In genomic region chr9:89317282-89317681, GRCh38 we compare ENCODE assay signal across 9 cellular contexts. TPM values are rescaled to one million over a fixed set of nuclear protein-coding genes. Genes with fewer than 3 reads are reported as not detected.
DNase-seq lines count a peak whose midpoint lies in the region; ATAC-seq, FAIRE-seq and TF ChIP-seq lines count a peak whose summit lies in the region.
"Had no signal": no experiment of that assay in that cellular context is flagged by ENCODE, and none has a peak within 500 bp of the region (broad histone marks: within the 10 kb centered on the region; RNA-seq: fewer than 3 reads in every experiment).

No MANE protein-coding gene starts in this region.

- H3K9me3 Mint-ChIP-seq in neural crest cell, result no peaks in the 10 kb centered on the region

- no peak for TF ChIP-seq EP300 in K562 (IDR thresholded peaks at IDR 0.05; ENCODE audit: low read length)

- H4K20me1 ChIP-seq in K562 (replicated peaks; ENCODE audit: control insufficient read depth, insufficient read depth, low read length), result peaks cover 27% of the 10 kb centered on the region

- FAIRE-seq in K562 (lab: Jason Lieb, UNC), result no peak

- peak overlapping the region; percentile 92 for H3K27ac ChIP-seq in KOPT-K1 (ENCODE audit: low read depth, low read length, poor library complexity, severe bottlenecking)
- H3K27ac ChIP-seq in K562 (ENCODE audit: extremely low read depth, low read depth, low read length), result peak overlapping the region; percentile 96

- peaks cover 25% of the 10 kb centered on the region for H3K36me3 Mint-ChIP-seq in neural crest cell (ENCODE audit: low read depth)

- peaks cover 73% of the 10 kb centered on the region for H3K4me1 Mint-ChIP-seq in neural crest cell

- DNase-seq in ELR (ENCODE audit: low read depth), result peak; percentile 24
- no peak for DNase-seq in K562 (ENCODE audit: extremely low read depth in 1 of 4, low spot score in 3 of 4)
- DNase-seq in neural crest cell (ENCODE audit: low read depth, low spot score), result no peak
- DNase-seq in NCI-H1417 treated with DMSO at 0.1 percent for 48 hours (lab: John Stamatoyannopoulos, UW), result no peak
- no peak for DNase-seq in ACHN
- no peak for DNase-seq in GM19238 (ENCODE audit: insufficient read length, low spot score)
- DNase-seq: central memory CD4-positive, alpha-beta T cell had no signal

- no peak for TF ChIP-seq RAD21 in K562 (CRISPR knock-in tag; conservative IDR thresholded peaks at IDR 0.05 in 1 of 2, IDR thresholded peaks at IDR 0.05 in 1 of 2)

- H3K27me3 ChIP-seq in K562 (ENCODE audit: control insufficient read depth in 2 of 2, insufficient read depth in 2 of 2, low read length in 2 of 2), result no peaks in the 10 kb centered on the region

- no peak for TF ChIP-seq CTCF in K562 (IDR thresholded peaks at IDR 0.05 in 2 of 3, conservative IDR thresholded peaks at IDR 0.05 in 1 of 3; ENCODE audit: insufficient read depth in 2 of 3, low read depth in 1 of 3, low read length in 3 of 3)
- no peak for TF ChIP-seq CTCF in neural crest cell (conservative IDR thresholded peaks at IDR 0.05)

- POLR2A ChIA-PET in K562 (lab: Yijun Ruan, JAX), result no interaction called here

- H3K36me3 ChIP-seq in KOPT-K1 (ENCODE audit: insufficient read depth, low read length) (peaks cover 79% of the 10 kb centered on the region), K562 (ENCODE audit: control insufficient read depth, insufficient read depth, low read length) (peaks cover 69% of the 10 kb centered on the region)

- H3K27me3 Mint-ChIP-seq in neural crest cell (ENCODE audit: low read depth), result peaks cover 6% of the 10 kb centered on the region

- peaks cover 3 to 8% of the 10 kb centered on the region in 2 experiments; a peak in 3 of 5 replicates for H3K4me1 ChIP-seq in K562 (replicated peaks in 1 of 2; ENCODE audit: control insufficient read depth in 2 of 2, insufficient read depth in 2 of 2, low read length in 2 of 2)

- H3K4me3 ChIP-seq in K562, result no peak overlapping the region

- peak overlapping the region; percentile 90 for H3K4me3 Mint-ChIP-seq in neural crest cell

- ATAC-seq in K562, result no peak
- no peak for ATAC-seq in GM21381 (IDR thresholded peaks at IDR 0.05; ENCODE audit: unreplicated experiment)

- in situ Hi-C loops in K562 (cut with MboI) (no loop called here), ACHN (cut with HindIII; ENCODE audit: low pct_ligation_motif_present, low pct_unique_long_range_greater_than_20kb, low sequenced_read_pairs) (no loop called here)

- BruUV-seq in K562 (replicated peaks; lab: Mats Ljungman, UMichigan), result no TSS peak

- peak overlapping the region in 1 of 2 experiments; percentile 96; a peak in 2 of 4 replicates for H3K9ac ChIP-seq in K562 (ENCODE audit: insufficient read depth in 1 of 2, low read depth in 2 of 2, low read length in 2 of 2)

- peak overlapping the region; percentile 23; the same call in 1 of the 2 replicates for H3K4me2 ChIP-seq in K562 (ENCODE audit: insufficient read depth, low read length)

- H3K27ac Mint-ChIP-seq in neural crest cell (ENCODE audit: unreplicated experiment), result peak overlapping the region; percentile 98

- intact Hi-C loops in K562 (cut with micrococcal nuclease), result no loop called here

- TF ChIP-seq POLR2A in K562 (conservative IDR thresholded peaks at IDR 0.05), result peak; percentile 24

- H3K9me1 ChIP-seq in K562 (ENCODE audit: control insufficient read depth, insufficient read depth, low read length), result peaks cover 4% of the 10 kb centered on the region

- CTCF ChIA-PET in K562 (lab: Yijun Ruan, JAX; ENCODE audit: low intra/inter-chr PET ratio), result no interaction called here

- H3K79me2 ChIP-seq in K562 (ENCODE audit: control insufficient read depth, insufficient read depth, low read length), result peaks cover 86% of the 10 kb centered on the region

- no peak overlapping the region for H2AFZ ChIP-seq in K562 (ENCODE audit: low read depth, low read length)

- H3K9me3 ChIP-seq in KOPT-K1 (ENCODE audit: insufficient read depth, low read length, poor library complexity, severe bottlenecking) (no peaks in the 10 kb centered on the region), K562 (replicated peaks; ENCODE audit: control insufficient read depth, insufficient read depth, low read depth, low read length) (no peaks in the 10 kb centered on the region)

- WGBS in K562 (ENCODE audit: insufficient coverage, low coverage, missing lambda C conversion rate), result 66% methylated on average over 4 of the region's 4 CpGs

TF ChIP-seq in K562, 482 proteins besides CTCF, POLR2A, EP300 and RAD21 (continues in another document):
- TF ChIP-seq SLC30A9 (CRISPR knock-in tag; IDR thresholded peaks at IDR 0.05) (no peak), ZNF589 (CRISPR knock-in tag; IDR thresholded peaks at IDR 0.05; ENCODE audit: low read depth) (no peak), HNRNPUL1 (IDR thresholded peaks at IDR 0.05; ENCODE audit: low read length) (no peak), SUPT5H (IDR thresholded peaks at IDR 0.05) (peak; percentile 30), ZBTB26 (CRISPR knock-in tag; IDR thresholded peaks at IDR 0.05) (no peak), CBX5 (IDR thresholded peaks at IDR 0.05; ENCODE audit: borderline replicate concordance, low read depth) (no peak), POLR2AphosphoS5 (IDR thresholded peaks at IDR 0.05; ENCODE audit: control insufficient read depth, insufficient read depth, low read depth, low read length) (peak; percentile 19; the same call in 1 of the 2 replicates), PML (IDR thresholded peaks at IDR 0.05; ENCODE audit: low read length) (0 out of 2 replicates have a peak, but pooled peaks have one; percentile 6), ESRRA (IDR thresholded peaks at IDR 0.05; ENCODE audit: borderline replicate concordance, low read depth) (no peak), CHD1 (IDR thresholded peaks at IDR 0.05; ENCODE audit: low read length) (no peak), RUNX1 (IDR thresholded peaks at IDR 0.05; ENCODE audit: low read depth) (no peak), PHF21A (IDR thresholded peaks at IDR 0.05; ENCODE audit: borderline replicate concordance, low read depth) (no peak)

RNA-seq across cellular contexts. Expression of gene SECISBP2, which starts 1.0 kb away (rescaled TPM):
- total RNA-seq in K562 (2011; cell fraction: chromatin; rRNA removed; ENCODE audit: low replicate concordance), result 54.0 and 118 TPM in 2 replicates
- 25.5 and 35.9 TPM in 2 replicates for total RNA-seq in K562 (2011; cell fraction: nucleolus; rRNA removed)
- total RNA-seq in K562 (2011; cell fraction: nucleoplasm; rRNA removed), result 63.3 and 77.9 TPM in 2 replicates
- 20.1 and 20.6 TPM in 2 replicates for total RNA-seq in K562 (2014; rRNA removed)
- 27.7 and 30.6 TPM in 2 replicates for total RNA-seq in K562 (2014; rRNA removed; fragmentation: Illumina TruSeq; extraction: Trizol)
- 25.6 and 26.1 TPM in 2 replicates for total RNA-seq in K562 (2015; rRNA removed; fragmentation: Illumina TruSeq; extraction: Trizol)
- total RNA-seq in K562 (2021), result 23.9 and 25.0 TPM in 2 replicates
- polyA plus RNA-seq in K562 (2011; rRNA removed), result 39.7 and 41.6 TPM in 2 replicates
- 15.8 and 21.9 TPM in 2 replicates for polyA plus RNA-seq in K562 (2011; cell fraction: cytosol; rRNA removed)
- 56.1 and 71.8 TPM in 2 replicates for polyA plus RNA-seq in K562 (2011; cell fraction: nucleus; rRNA removed)
- 16.4 and 25.8 TPM in 2 replicates for polyA plus RNA-seq in K562 (2012)
- 30.8 and 36.0 TPM in 2 replicates for polyA plus RNA-seq in K562 (2014; fragmentation: Illumina TruSeq; extraction: Trizol)
- polyA plus RNA-seq in K562 (2014; fragmentation: Nextera tagmentation; extraction: Ambion mirVana), result 1 to 10 TPM; 3.2 to 3.9 TPM
- polyA plus RNA-seq in K562 (2014; rRNA removed), result 26.6 and 31.0 TPM in 2 replicates
- 24.6 and 30.1 TPM in 2 replicates for polyA minus RNA-seq in K562 (2011; rRNA and poly(A)+ RNA removed)
- 9.4 and 14.0 TPM in 2 replicates for polyA minus RNA-seq in K562 (2011; cell fraction: cytosol; rRNA and poly(A)+ RNA removed)
- 23.8 and 38.4 TPM in 2 replicates for polyA minus RNA-seq in K562 (2011; cell fraction: nucleus; rRNA and poly(A)+ RNA removed)
- 56.7 and 62.6 TPM in 2 replicates for total RNA-seq in neural crest cell

RNA-seq across cellular contexts. Expression of gene CKS2, which starts 6.3 kb away (rescaled TPM):
- 19.4 and 24.0 TPM in 2 replicates for total RNA-seq in K562 (2011; cell fraction: chromatin; rRNA removed; ENCODE audit: low replicate concordance)
- 23.8 TPM in 2 replicates for total RNA-seq in K562 (2011; cell fraction: nucleolus; rRNA removed)
- total RNA-seq in K562 (2011; cell fraction: nucleoplasm; rRNA removed), result 42.3 and 44.0 TPM in 2 replicates
- total RNA-seq in K562 (2014; rRNA removed) (92.9 and 123 TPM in 2 replicates), K562 (2014; rRNA removed; fragmentation: Illumina TruSeq; extraction: Trizol) (300 and 321 TPM in 2 replicates), K562 (2015; rRNA removed; fragmentation: Illumina TruSeq; extraction: Trizol) (339 and 348 TPM in 2 replicates), K562 (2021) (146 and 167 TPM in 2 replicates), neural crest cell (174 and 184 TPM in 2 replicates)
- polyA plus RNA-seq in K562 (2011; rRNA removed) (429 and 448 TPM in 2 replicates), K562 (2014; fragmentation: Illumina TruSeq; extraction: Trizol) (248 and 256 TPM in 2 replicates), K562 (2014; fragmentation: Nextera tagmentation; extraction: Ambion mirVana) (100 to 1,000 TPM; 853 to 941 TPM), K562 (2014; rRNA removed) (241 and 319 TPM in 2 replicates)
- 508 and 550 TPM in 2 replicates for polyA plus RNA-seq in K562 (2011; cell fraction: cytosol; rRNA removed)
- polyA plus RNA-seq in K562 (2011; cell fraction: nucleus; rRNA removed), result 67.9 and 138 TPM in 2 replicates
- 138 and 394 TPM in 2 replicates for polyA plus RNA-seq in K562 (2012)
- polyA minus RNA-seq in K562 (2011; rRNA and poly(A)+ RNA removed), result 181 and 187 TPM in 2 replicates
- polyA minus RNA-seq in K562 (2011; cell fraction: cytosol; rRNA and poly(A)+ RNA removed), result 77.6 and 77.9 TPM in 2 replicates
- 18.2 and 31.9 TPM in 2 replicates for polyA minus RNA-seq in K562 (2011; cell fraction: nucleus; rRNA and poly(A)+ RNA removed)
